In genomic region chr3:48024401-48024800, GRCh38 we compare ENCODE assay signal across 22 cellular contexts. TPM values are rescaled to one million over a fixed set of nuclear protein-coding genes. Genes with fewer than 3 reads are reported as not detected.
DNase-seq lines count a peak whose midpoint lies in the region; ATAC-seq and TF ChIP-seq lines count a peak whose summit lies in the region.
"Had no signal": no experiment of that assay in that cellular context is flagged by ENCODE, and none has a peak within 500 bp of the region (broad histone marks: within the 10 kb centered on the region; RNA-seq: fewer than 3 reads in every experiment).

No MANE protein-coding gene starts in this region.

- H3K27me3 Mint-ChIP-seq in HFFc6 (ENCODE audit: insufficient read depth) (no peaks in the 10 kb centered on the region; the same call in 1 of the 2 replicates), brain (no peaks in the 10 kb centered on the region), T-cell (no peaks in the 10 kb centered on the region)
- H3K27me3 Mint-ChIP-seq: CD4-positive, CD25-positive, alpha-beta regulatory T cell; IgD-negative memory B cell had no signal

- no CpG with 5 or more reads among the region's 1 CpG for WGBS in mesenchymal stem cell

- H3K27ac Mint-ChIP-seq in HFFc6 (peak overlapping the region; percentile 77), brain (peak overlapping the region in 4 of 5 experiments; percentile 17 to 64 (median 55)), T-cell (no peak overlapping the region)
- H3K27ac Mint-ChIP-seq: CD4-positive, CD25-positive, alpha-beta regulatory T cell; IgD-negative memory B cell had no signal

- no peak overlapping the region for H3K4ac ChIP-seq in mesenchymal stem cell (ENCODE audit: low read depth in 1 of 2, low read length in 2 of 2)

- H3K9me3 Mint-ChIP-seq in HFFc6 (no peaks in the 10 kb centered on the region), brain (no peaks in the 10 kb centered on the region), T-cell (no peaks in the 10 kb centered on the region)
- H3K9me3 Mint-ChIP-seq: CD4-positive, CD25-positive, alpha-beta regulatory T cell; IgD-negative memory B cell had no signal

- H2BK120ac ChIP-seq in mesenchymal stem cell (ENCODE audit: low read depth, low read length): no peak overlapping the region

- no peak overlapping the region for H3K27ac ChIP-seq in mesenchymal stem cell (ENCODE audit: low read length, poor library complexity, severe bottlenecking)

- H3K36me3 Mint-ChIP-seq in HFFc6 (ENCODE audit: low read depth) (peaks cover 15% of the 10 kb centered on the region), brain (peaks cover 28% of the 10 kb centered on the region), T-cell (peaks cover 7% of the 10 kb centered on the region)
- H3K36me3 Mint-ChIP-seq: CD4-positive, CD25-positive, alpha-beta regulatory T cell had no signal

- H3K9me3 ChIP-seq in mesenchymal stem cell (ENCODE audit: control insufficient read depth, low read length): no peaks in the 10 kb centered on the region
- H3K9me3 ChIP-seq: Caco-2, SK-N-SH had no signal

- H2AFZ ChIP-seq in mesenchymal stem cell (ENCODE audit: low read depth, low read length): no peak overlapping the region

- no peak overlapping the region for H3K4me2 ChIP-seq in mesenchymal stem cell (ENCODE audit: low read length, poor library complexity, severe bottlenecking)
- H3K4me2 ChIP-seq: SK-N-SH had no signal

- no peak overlapping the region for H3K23ac ChIP-seq in mesenchymal stem cell (ENCODE audit: low read length in 2 of 2)

- H3K79me1 ChIP-seq in mesenchymal stem cell (replicated peaks; ENCODE audit: low read length, poor library complexity, severe bottlenecking): peaks cover 2% of the 10 kb centered on the region

- no peak overlapping the region for H3K14ac ChIP-seq in mesenchymal stem cell (ENCODE audit: low read length in 2 of 2)

- DNase-seq in AG10803 (ENCODE audit: low read depth) (peak; percentile 53), HFFc6 (peak; percentile 43), mesenchymal stem cell (peak; percentile 58), T-cell (no peak), DMS 273 (lab: John Stamatoyannopoulos, UW; ENCODE audit: unreplicated experiment) (no peak), SKM-1 treated with dmso at 0.1 percent for 144 hours (lab: John Stamatoyannopoulos, UW; ENCODE audit: unreplicated experiment) (no peak), NCI-H1417 (lab: John Stamatoyannopoulos, UW) (no peak)
- DNase-seq: Caco-2; CD4-positive, CD25-positive, alpha-beta regulatory T cell; DMS53; GDM1; Kasumi-1; MM.1S; NCI-H1092 treated with DMSO at 0.1 percent for 48 hours; NCI-H1694; NCI-H2227 treated with DMSO at 0.1 percent for 48 hours; NCI-H524; SK-N-SH had no signal

- no peak overlapping the region for H2AK5ac ChIP-seq in mesenchymal stem cell (ENCODE audit: low read length, severe bottlenecking)

- POLR2A ChIA-PET in T-cell (lab: Charles Lee): no interaction called here

- CTCF ChIA-PET in T-cell (lab: Charles Lee): no interaction called here

- no peak overlapping the region for H4K91ac ChIP-seq in mesenchymal stem cell (ENCODE audit: low read length)

- no peak overlapping the region for H3K4me3 ChIP-seq in AG10803 (ENCODE audit: low read length)
- no peak overlapping the region for H3K4me3 ChIP-seq in mesenchymal stem cell (ENCODE audit: insufficient read depth in 1 of 2, low read depth in 1 of 2, low read length in 2 of 2)

- no peaks in the 10 kb centered on the region for H3K27me3 ChIP-seq in mesenchymal stem cell (ENCODE audit: control insufficient read depth in 1 of 2, insufficient read depth in 1 of 2, low read length in 2 of 2)

- peaks cover 59% of the 10 kb centered on the region for H3K4me1 Mint-ChIP-seq in HFFc6 (ENCODE audit: low read depth)
- H3K4me1 Mint-ChIP-seq in brain: peaks cover 58% of the 10 kb centered on the region
- peaks cover 15 to 28% (median 15%) of the 10 kb centered on the region in 3 donors for H3K4me1 Mint-ChIP-seq in T-cell

- H3K4me3 Mint-ChIP-seq in HFFc6 (no peak overlapping the region), brain (peak overlapping the region in 1 of 5 experiments; percentile 60), T-cell (no peak overlapping the region)
- H3K4me3 Mint-ChIP-seq: CD4-positive, CD25-positive, alpha-beta regulatory T cell had no signal

- H2BK12ac ChIP-seq in mesenchymal stem cell (ENCODE audit: low read length in 2 of 2): no peak overlapping the region

- no peak overlapping the region for H2BK5ac ChIP-seq in mesenchymal stem cell (ENCODE audit: low read depth, low read length, poor library complexity, severe bottlenecking)

- no peak overlapping the region for H4K8ac ChIP-seq in mesenchymal stem cell (ENCODE audit: low read length)

- H3K4me1 ChIP-seq in mesenchymal stem cell (ENCODE audit: control insufficient read depth, insufficient read depth, low read depth, low read length): peaks cover 4% of the 10 kb centered on the region

- H2BK15ac ChIP-seq in mesenchymal stem cell (ENCODE audit: low read depth, poor library complexity, severe bottlenecking): no peak overlapping the region

- no peaks in the 10 kb centered on the region for H3K36me3 ChIP-seq in mesenchymal stem cell (ENCODE audit: control insufficient read depth in 1 of 2, insufficient read depth in 2 of 2, low read depth in 1 of 2, low read length in 2 of 2)

- no peak for ATAC-seq in T-cell (replicated peaks in 1 of 4)
- ATAC-seq: Panc1, Right ventricle myocardium inferior had no signal

- no peak for TF ChIP-seq CTCF in AG10803 (conservative IDR thresholded peaks at IDR 0.05; ENCODE audit: low read length)
- TF ChIP-seq CTCF in HFFc6 (IDR thresholded peaks at IDR 0.05): no peak
- no peak for TF ChIP-seq CTCF in brain (conservative IDR thresholded peaks at IDR 0.05)

- H3K18ac ChIP-seq in mesenchymal stem cell (ENCODE audit: low read depth in 1 of 2, low read length in 2 of 2): no peak overlapping the region

- H3K9ac ChIP-seq in mesenchymal stem cell (ENCODE audit: low read length): no peak overlapping the region
- H3K9ac ChIP-seq: SK-N-SH had no signal

RNA-seq across cellular contexts. Expression of gene MAP4, which starts 8.2 kb away (rescaled TPM):
- total RNA-seq in HFFc6 (2021; fragmentation: NEBNext Ultra II Directional; extraction: Animal tissue kit (Norgen Biotek cat#: 25700)): 100 to 1,000 TPM; 294 to 328 (median 312) TPM
- polyA plus RNA-seq in brain (ENCODE audit: insufficient read depth, low read depth, low replicate concordance): 246 TPM
- 188 TPM for polyA plus RNA-seq in mesenchymal stem cell (2013, experiment 1 of 2)
- 181 TPM for polyA plus RNA-seq in mesenchymal stem cell (2013, experiment 2 of 2)
- 10 to 100 TPM; 60.7 to 85.1 (median 76.7) TPM for total RNA-seq in T-cell

Comparison
In these comparisons a context has a peak if more than half of its experiments do, and no peak if none do; other contexts are left out.
1. DNase-seq: peak in AG10803 (single experiment), HFFc6 (single experiment) and mesenchymal stem cell (single experiment); none in T-cell (0 of 34), DMS 273 (single experiment), SKM-1 treated with dmso at 0.1 percent for 144 hours (single experiment) and NCI-H1417 (0 of 3).
2. H3K27ac Mint-ChIP-seq: peak in HFFc6 (single experiment) and brain (4 of 5); none in T-cell (0 of 2).